In genomic region chr4:102429553-102429952, GRCh38 we compare ENCODE assay signal across 11 cellular contexts.
DNase-seq lines count a peak whose midpoint lies in the region; ATAC-seq and TF ChIP-seq lines count a peak whose summit lies in the region.
"Had no signal": no experiment of that assay in that cellular context is flagged by ENCODE, and none has a peak within 500 bp of the region (broad histone marks: within the 10 kb centered on the region; RNA-seq: fewer than 3 reads in every experiment).

No MANE protein-coding gene starts in this region.

- H3F3A ChIP-seq in PC-3 (ENCODE audit: low read length, unreplicated experiment): no peaks in the 10 kb centered on the region

- peak overlapping the region; percentile 85 for H3K4me3 ChIP-seq in PC-3 (ENCODE audit: low read length)
- no peak overlapping the region for H3K4me3 ChIP-seq in effector memory CD4-positive, alpha-beta T cell (ENCODE audit: insufficient read depth, low read depth, low read length, poor library complexity, severe bottlenecking)

- BruUV-seq in PC-3 (replicated peaks; lab: Mats Ljungman, UMichigan): no TSS peak

- 0 out of 2 replicates have a peak, but pooled peaks cover 3% of the 10 kb centered on the region for H3K79me2 ChIP-seq in PC-3 (ENCODE audit: low read length)

- peaks cover 5% of the 10 kb centered on the region for H3K36me3 Mint-ChIP-seq in T-helper 1 cell treated with Interleukin-12 subunit alpha and Interleukin-12 subunit beta and Interleukin-4 antibody, amounts not matched to agents 30 μg/mL and 1 μg/mL, for 36 hours (ENCODE audit: low read depth)
- H3K36me3 Mint-ChIP-seq in activated naive CD4-positive, alpha-beta T cell treated with anti-CD3 and anti-CD28 coated beads for 36 hours (ENCODE audit: low read depth): no peaks in the 10 kb centered on the region

- no peaks in the 10 kb centered on the region for H3K27me3 ChIP-seq in PC-3 (ENCODE audit: low read length)
- H3K27me3 ChIP-seq in effector memory CD4-positive, alpha-beta T cell (replicated peaks; ENCODE audit: control insufficient read depth, insufficient read depth, low read length, poor library complexity, severe bottlenecking): no peaks in the 10 kb centered on the region

- peaks cover 15% of the 10 kb centered on the region for H3K27me3 Mint-ChIP-seq in T-helper 1 cell treated with Interleukin-12 subunit alpha and Interleukin-12 subunit beta and Interleukin-4 antibody, amounts not matched to agents 30 μg/mL and 1 μg/mL, for 36 hours (ENCODE audit: low read depth)
- peaks cover 5% of the 10 kb centered on the region for H3K27me3 Mint-ChIP-seq in activated naive CD4-positive, alpha-beta T cell treated with anti-CD3 and anti-CD28 coated beads for 36 hours (ENCODE audit: low read depth)

- no peaks in the 10 kb centered on the region for H4K20me1 ChIP-seq in PC-3 (ENCODE audit: low read length)

- H3K36me3 ChIP-seq in PC-3 (ENCODE audit: low read depth, low read length): no peaks in the 10 kb centered on the region
- H3K36me3 ChIP-seq in effector memory CD4-positive, alpha-beta T cell (ENCODE audit: control insufficient read depth, insufficient read depth, low read length): no peaks in the 10 kb centered on the region

- intact Hi-C loops in PC-3 (cut with micrococcal nuclease): no loop called here
- intact Hi-C loops in activated naive CD4-positive, alpha-beta T cell treated with anti-CD3 and anti-CD28 coated beads for 36 hours (cut with micrococcal nuclease): no loop called here

- H3K4me1 Mint-ChIP-seq in T-helper 1 cell treated with Interleukin-12 subunit alpha and Interleukin-12 subunit beta and Interleukin-4 antibody, amounts not matched to agents 30 μg/mL and 1 μg/mL, for 36 hours (ENCODE audit: low read depth): peaks cover 8% of the 10 kb centered on the region
- peaks cover 8% of the 10 kb centered on the region for H3K4me1 Mint-ChIP-seq in activated naive CD4-positive, alpha-beta T cell treated with anti-CD3 and anti-CD28 coated beads for 36 hours (ENCODE audit: low read depth)

- DNase-seq in T-helper 1 cell (no peak), PC-3 (peak; percentile 86), epithelial cell of prostate (ENCODE audit: low read depth, low spot score) (peak; percentile 86), omental fat pad (ENCODE audit: low spot score) (no peak), NCI-H526 (lab: John Stamatoyannopoulos, UW) (no peak)
- DNase-seq in activated naive CD4-positive, alpha-beta T cell treated with anti-CD3 and anti-CD28 coated beads for 36 hours: no peak
- DNase-seq in effector memory CD4-positive, alpha-beta T cell: no peak
- DNase-seq: dermis blood vessel endothelial cell; NCI-H2081 treated with DMSO at 0.1 percent for 48 hours; stimulated activated CD8-positive, alpha-beta memory T cell treated with anti-CD3 and anti-CD28 coated beads, Interleukin-4, amount 100 ng/mL, for 48 hours had no signal

- peak overlapping the region; percentile 60 for H2AFZ ChIP-seq in PC-3 (ENCODE audit: low read length)

- H3K4me1 ChIP-seq in PC-3 (ENCODE audit: insufficient read depth, low read length): peaks cover 9% of the 10 kb centered on the region
- H3K4me1 ChIP-seq in effector memory CD4-positive, alpha-beta T cell (ENCODE audit: control insufficient read depth, insufficient read depth, low read length, poor library complexity, severe bottlenecking): no peaks in the 10 kb centered on the region

- TF ChIP-seq CTCF in PC-3 (conservative IDR thresholded peaks at IDR 0.05; ENCODE audit: low read depth, low read length): no peak
- no peak for TF ChIP-seq CTCF in omental fat pad (IDR thresholded peaks at IDR 0.05)

- H3K9ac ChIP-seq in PC-3 (ENCODE audit: low read length): peak overlapping the region; percentile 85

- H3K4me3 Mint-ChIP-seq in T-helper 1 cell treated with Interleukin-12 subunit alpha and Interleukin-12 subunit beta and Interleukin-4 antibody, amounts not matched to agents 30 μg/mL and 1 μg/mL, for 36 hours: peak overlapping the region; percentile 3
- H3K4me3 Mint-ChIP-seq in activated naive CD4-positive, alpha-beta T cell treated with anti-CD3 and anti-CD28 coated beads for 36 hours: no peak overlapping the region

- POLR2A ChIA-PET in PC-3 (lab: Charles Lee; ENCODE audit: unreplicated experiment): no interaction called here

- no peaks in the 10 kb centered on the region for H3K9me3 Mint-ChIP-seq in T-helper 1 cell treated with Interleukin-12 subunit alpha and Interleukin-12 subunit beta and Interleukin-4 antibody, amounts not matched to agents 30 μg/mL and 1 μg/mL, for 36 hours
- H3K9me3 Mint-ChIP-seq in activated naive CD4-positive, alpha-beta T cell treated with anti-CD3 and anti-CD28 coated beads for 36 hours: no peaks in the 10 kb centered on the region

- H3K9me3 ChIP-seq in PC-3 (ENCODE audit: low read length): no peaks in the 10 kb centered on the region
- H3K9me3 ChIP-seq in effector memory CD4-positive, alpha-beta T cell (ENCODE audit: control insufficient read depth, low read length): no peaks in the 10 kb centered on the region

- H3K27ac ChIP-seq in PC-3 (ENCODE audit: low read length) (peak overlapping the region; percentile 67), epithelial cell of prostate (peak overlapping the region; percentile 69)
- no peak overlapping the region for H3K27ac ChIP-seq in effector memory CD4-positive, alpha-beta T cell (ENCODE audit: insufficient read depth, low read length, poor library complexity, severe bottlenecking)

- CTCF ChIA-PET in PC-3 (lab: Charles Lee): interaction anchor here (0.6 to 0.7 kb wide), 2 partner anchors 151 to 1625 kb away, joined by 7 to 13 read pairs; no protein-coding TSS in a partner anchor
- CTCF ChIA-PET in activated naive CD4-positive, alpha-beta T cell treated with anti-CD3 and anti-CD28 coated beads for 36 hours (lab: Charles Lee): interaction anchor here (1.2 to 2.2 kb wide), 7 partner anchors 10 to 670 kb away, joined by 3 to 18 read pairs (median 6); partner anchors contain the start of gene BDH2

- H3K27ac Mint-ChIP-seq in T-helper 1 cell treated with Interleukin-12 subunit alpha and Interleukin-12 subunit beta and Interleukin-4 antibody, amounts not matched to agents 30 μg/mL and 1 μg/mL, for 36 hours: no peak overlapping the region
- H3K27ac Mint-ChIP-seq in activated naive CD4-positive, alpha-beta T cell treated with anti-CD3 and anti-CD28 coated beads for 36 hours: no peak overlapping the region

- ATAC-seq in PC-3 (peak; percentile 88), omental fat pad (ENCODE audit: low FRiP score) (peak; percentile 92)

- H3K4me2 ChIP-seq in PC-3 (ENCODE audit: low read length): peak overlapping the region; percentile 99

- no peaks in the 10 kb centered on the region for H3K9me2 ChIP-seq in PC-3 (replicated peaks; ENCODE audit: low read length)

Comparison
In these comparisons a context has a peak if more than half of its experiments do, and no peak if none do; other contexts are left out.
1. DNase-seq: peak in PC-3 (single experiment) and epithelial cell of prostate (single experiment); none in T-helper 1 cell (0 of 5), omental fat pad (single experiment), activated naive CD4-positive, alpha-beta T cell treated with anti-CD3 and anti-CD28 coated beads for 36 hours (single experiment), effector memory CD4-positive, alpha-beta T cell (0 of 3) and NCI-H526 (0 of 2).